10 cellular contexts compared by ENCODE assay signal in genomic region chr6:134063121-134063965, GRCh38. TPM values are rescaled to one million over a fixed set of nuclear protein-coding genes. Genes with fewer than 3 reads are reported as not detected.
DNase-seq lines count a peak whose midpoint lies in the region; TF ChIP-seq lines count a peak whose summit lies in the region.
"Had no signal": no experiment of that assay in that cellular context is flagged by ENCODE, and none has a peak within 500 bp of the region (broad histone marks: within the 10 kb centered on the region; RNA-seq: fewer than 3 reads in every experiment).

No MANE protein-coding gene starts in this region.

- H3K4me1 Mint-ChIP-seq in chondrocyte (ENCODE audit: low read depth) = peaks cover 43% of the 10 kb centered on the region

- TF ChIP-seq CTCF in chondrocyte (IDR thresholded peaks at IDR 0.05) (no peak), tibial nerve (IDR thresholded peaks at IDR 0.05) (no peak)

- no peak overlapping the region for H3K4me3 ChIP-seq in tibial nerve

- TF ChIP-seq POLR2A in tibial nerve (IDR thresholded peaks at IDR 0.05) = no peak

- H3K36me3 ChIP-seq in tibial nerve = no peaks in the 10 kb centered on the region

- H3K9me3 Mint-ChIP-seq in chondrocyte (ENCODE audit: low read depth) = no peaks in the 10 kb centered on the region

- H3K27ac Mint-ChIP-seq in chondrocyte (ENCODE audit: unreplicated experiment) = peak overlapping the region; percentile 59

- H3K27me3 ChIP-seq in tibial nerve = no peaks in the 10 kb centered on the region

- no peaks in the 10 kb centered on the region for H3K27me3 Mint-ChIP-seq in chondrocyte (ENCODE audit: low read depth)

- H3K4me1 ChIP-seq in tibial nerve = peaks cover 0 to 7% (median 0%) of the 10 kb centered on the region in 4 donors

- no peak overlapping the region for H3K4me3 Mint-ChIP-seq in chondrocyte (ENCODE audit: unreplicated experiment)

- no peaks in the 10 kb centered on the region for H3K36me3 Mint-ChIP-seq in chondrocyte (ENCODE audit: low read depth)

- peak overlapping the region in 1 of 4 donors; percentile 4 for H3K27ac ChIP-seq in tibial nerve

- 52 to 54% methylated on average over 10 of the region's 10 CpGs for WGBS in tibial nerve, 2 donors

- DNase-seq in DMS153 treated with DMSO at 0.1 percent for 48 hours (lab: John Stamatoyannopoulos, UW; ENCODE audit: unreplicated experiment) = peak; percentile 32
- DNase-seq in LHCN-M2 (ENCODE audit: low read depth) = peak; percentile 18
- no peak for DNase-seq in chondrocyte (ENCODE audit: low spot score)
- DNase-seq in myocyte (ENCODE audit: low read depth) = peak; percentile 68
- no peak for DNase-seq in NCI-H187 (lab: John Stamatoyannopoulos, UW)
- no peak for DNase-seq in NCI-H2081 (lab: John Stamatoyannopoulos, UW)
- no peak for DNase-seq in hypothalamus (lab: John Stamatoyannopoulos, UW)
- DNase-seq in tibial nerve (ENCODE audit: low spot score in 2 of 2) = no peak
- DNase-seq: activated gamma-delta T cell, kidney had no signal

- no peak for TF ChIP-seq EP300 in tibial nerve (IDR thresholded peaks at IDR 0.05)

- no peaks in the 10 kb centered on the region for H3K9me3 ChIP-seq in tibial nerve

RNA-seq across cellular contexts. Expression of gene SLC2A12, which starts 10.9 kb away (rescaled TPM):
- total RNA-seq in LHCN-M2 (2014; rRNA removed) = 0.06 and 0.57 TPM in 2 replicates
- polyA plus RNA-seq in LHCN-M2 (2012) = 0.16 TPM
- total RNA-seq in chondrocyte = 1.6 to 5.6 TPM (median 2.0 TPM) in 3 replicates
- 3.9 and 4.3 TPM in 2 replicates for total RNA-seq in myocyte
- 0.83 TPM for polyA plus RNA-seq in myocyte (2012)
- total RNA-seq in tibial nerve = 1 to 10 TPM in 1 of 4 donors, under 1 TPM in 3; 0.39 to 2.2 (median 0.61) TPM

Comparison
In these comparisons a context has a peak if more than half of its experiments do, and no peak if none do; other contexts are left out.
1. DNase-seq: peak in DMS153 treated with DMSO at 0.1 percent for 48 hours (single experiment), LHCN-M2 (single experiment) and myocyte (single experiment); none in chondrocyte (single experiment), NCI-H187 (0 of 2), NCI-H2081 (0 of 2), hypothalamus (0 of 51) and tibial nerve (0 of 2).